Comparison of ENCODE assay signal across 7 cellular contexts in genomic region chr2:127153691-127154158, GRCh38. TPM values are rescaled to one million over a fixed set of nuclear protein-coding genes. Genes with fewer than 3 reads are reported as not detected.
DNase-seq lines count a peak whose midpoint lies in the region; ATAC-seq and TF ChIP-seq lines count a peak whose summit lies in the region.

No MANE protein-coding gene starts in this region.

- no peak overlapping the region for H3K4me3 ChIP-seq in Peyer's patch

- no peaks in the 10 kb centered on the region for H3K27me3 ChIP-seq in Peyer's patch

- H3K27ac Mint-ChIP-seq in type B pancreatic cell (no peak overlapping the region), natural killer cell (no peak overlapping the region)

- H3K9me3 Mint-ChIP-seq in type B pancreatic cell (no peaks in the 10 kb centered on the region), natural killer cell (no peaks in the 10 kb centered on the region)

- TF ChIP-seq POLR2A in Peyer's patch (IDR thresholded peaks at IDR 0.05) = no peak

- H3K9me3 ChIP-seq in Peyer's patch = peaks cover 0 to 4% (median 0%) of the 10 kb centered on the region in 4 donors

- peaks cover 21% of the 10 kb centered on the region for H3K4me1 Mint-ChIP-seq in type B pancreatic cell (ENCODE audit: unreplicated experiment)
- peaks cover 5 to 11% of the 10 kb centered on the region in 2 donors for H3K4me1 Mint-ChIP-seq in natural killer cell

- no peaks in the 10 kb centered on the region for H3K36me3 ChIP-seq in Peyer's patch

- intact Hi-C loops in natural killer cell (cut with micrococcal nuclease) = no loop called here

- ATAC-seq in natural killer cell = no peak

- H3K36me3 Mint-ChIP-seq in type B pancreatic cell (no peaks in the 10 kb centered on the region), natural killer cell (no peaks in the 10 kb centered on the region)

- H3K4me3 Mint-ChIP-seq in type B pancreatic cell (no peak overlapping the region), natural killer cell (no peak overlapping the region)

- DNase-seq in HS-5 (ENCODE audit: low read depth) (peak; percentile 93), brain pericyte (ENCODE audit: low read depth, low spot score) (peak; percentile 42), lung microvascular endothelial cell (ENCODE audit: low read depth in 2 of 2) (peak; percentile 59 to 94), type B pancreatic cell (ENCODE audit: extremely low spot score, unreplicated experiment) (peak; percentile 47), Peyer's patch (no peak), natural killer cell (no peak), NCI-H2171 (lab: John Stamatoyannopoulos, UW) (no peak)

- H3K27me3 Mint-ChIP-seq in type B pancreatic cell = no peaks in the 10 kb centered on the region
- H3K27me3 Mint-ChIP-seq in natural killer cell (ENCODE audit: low read depth in 2 of 2) = no peaks in the 10 kb centered on the region

- no peaks in the 10 kb centered on the region for H3K4me1 ChIP-seq in Peyer's patch

- no peak for TF ChIP-seq CTCF in type B pancreatic cell (conservative IDR thresholded peaks at IDR 0.05)
- no peak for TF ChIP-seq CTCF in Peyer's patch (IDR thresholded peaks at IDR 0.05)
- TF ChIP-seq CTCF in natural killer cell (IDR thresholded peaks at IDR 0.05) = no peak

- no peak overlapping the region for H3K27ac ChIP-seq in Peyer's patch

RNA-seq across cellular contexts. Expression of gene BIN1, which starts 46.8 kb away (rescaled TPM):
- total RNA-seq in lung microvascular endothelial cell (30.0 and 37.3 TPM in 2 replicates), type B pancreatic cell (ENCODE audit: low replicate concordance) (26.3 and 63.4 TPM in 2 replicates), Peyer's patch (10 to 100 TPM; 22.2 to 81.7 (median 47.2) TPM), natural killer cell (100 to 1,000 TPM in 2 of 3 donors, 10 to 100 TPM in 1; 73.5 to 131 (median 107) TPM)

Comparison
In these comparisons a context has a peak if more than half of its experiments do, and no peak if none do; other contexts are left out.
1. DNase-seq: peak in HS-5 (single experiment), brain pericyte (single experiment), lung microvascular endothelial cell (2 of 2) and type B pancreatic cell (single experiment); none in Peyer's patch (0 of 3), natural killer cell (single experiment) and NCI-H2171 (single experiment).